ENCODE assay signal across 18 cellular contexts in the genomic region with DNA sequence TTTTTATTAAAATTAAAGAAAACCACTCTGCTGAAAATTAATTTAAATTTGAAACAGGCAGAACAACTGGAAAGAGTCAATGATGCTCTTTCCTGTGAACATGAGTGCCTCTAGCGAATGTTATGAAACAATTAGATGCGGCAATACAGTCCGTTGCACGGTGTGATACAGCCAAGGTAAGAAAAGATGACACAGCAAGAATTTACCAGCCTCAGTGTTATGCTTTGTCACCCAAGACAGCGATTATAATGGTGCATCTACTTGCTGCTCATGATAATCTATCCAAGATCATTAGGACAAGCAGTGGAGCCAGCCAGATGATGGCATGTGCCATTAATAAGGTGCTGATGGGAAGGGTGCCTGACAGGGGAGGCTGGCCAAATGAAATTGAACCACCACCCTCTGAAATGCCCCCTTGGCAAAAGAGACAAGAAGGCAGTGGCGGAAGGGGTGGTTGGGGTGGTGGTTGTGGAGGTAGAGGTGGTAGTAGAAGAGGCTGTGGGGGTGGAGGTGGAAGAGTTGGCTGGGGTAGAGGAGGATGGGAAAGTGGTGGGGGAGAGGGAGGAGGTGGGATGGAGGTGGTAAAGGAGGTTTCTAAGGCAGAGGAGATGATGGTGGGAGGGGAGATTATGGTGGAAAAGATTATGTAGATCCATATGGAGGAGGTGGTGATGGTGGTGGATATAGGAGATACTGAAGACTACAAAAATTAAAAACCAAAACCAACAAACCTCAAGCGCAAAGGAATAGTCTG. TPM values are rescaled to one million over a fixed set of nuclear protein-coding genes. Genes with fewer than 3 reads are reported as not detected.
A peak's percentile ranks its signal among the peaks of the same experiment; 100 is the strongest.
DNase-seq lines count a peak whose midpoint lies in the region; ATAC-seq and TF ChIP-seq lines count a peak whose summit lies in the region.
"Had no signal": no experiment of that assay in that cellular context is flagged by ENCODE, and none has a peak within 500 bp of the region (broad histone marks: within the 10 kb centered on the region; RNA-seq: fewer than 3 reads in every experiment).

No MANE protein-coding gene starts in this region.

- no peak overlapping the region for H3K4me3 ChIP-seq in Panc1 (ENCODE audit: low read depth in 2 of 2, low read length in 2 of 2)
- H3K4me3 ChIP-seq: adrenal gland, neural progenitor cell had no signal

- no peak overlapping the region for H3K4me3 Mint-ChIP-seq in activated CD4-positive, alpha-beta T cell treated with anti-CD3 and anti-CD28 coated beads for 36 hours
- no peak overlapping the region for H3K4me3 Mint-ChIP-seq in central memory CD8-positive, alpha-beta T cell
- no peak overlapping the region for H3K4me3 Mint-ChIP-seq in stimulated activated effector memory CD8-positive, alpha-beta T cell treated with anti-CD3 and anti-CD28 coated beads, Interleukin-12 subunit alpha, Interleukin-12 subunit beta, amount 100 ng/mL, for 72 hours
- H3K4me3 Mint-ChIP-seq: activated T-cell treated with anti-CD3 and anti-CD28 coated beads, Interleukin-2, amount 50 U/mL, for 4 hours; neural progenitor cell had no signal

- peaks cover 57% of the 10 kb centered on the region for H3K4me1 Mint-ChIP-seq in activated CD4-positive, alpha-beta T cell treated with anti-CD3 and anti-CD28 coated beads for 36 hours
- peaks cover 57% of the 10 kb centered on the region for H3K4me1 Mint-ChIP-seq in central memory CD8-positive, alpha-beta T cell
- peaks cover 53% of the 10 kb centered on the region for H3K4me1 Mint-ChIP-seq in stimulated activated effector memory CD8-positive, alpha-beta T cell treated with anti-CD3 and anti-CD28 coated beads, Interleukin-12 subunit alpha, Interleukin-12 subunit beta, amount 100 ng/mL, for 72 hours

- no peaks in the 10 kb centered on the region for H3K9me3 ChIP-seq in Panc1 (ENCODE audit: control insufficient read depth, insufficient read depth, low read depth, low read length)
- H3K9me3 ChIP-seq: adrenal gland, BE2C had no signal

- no peaks in the 10 kb centered on the region for H3K27me3 Mint-ChIP-seq in activated CD4-positive, alpha-beta T cell treated with anti-CD3 and anti-CD28 coated beads for 36 hours
- no peaks in the 10 kb centered on the region for H3K27me3 Mint-ChIP-seq in central memory CD8-positive, alpha-beta T cell

- peaks cover 18% of the 10 kb centered on the region for H3K9me3 Mint-ChIP-seq in activated CD4-positive, alpha-beta T cell treated with anti-CD3 and anti-CD28 coated beads for 36 hours (ENCODE audit: low read depth)
- no peaks in the 10 kb centered on the region for H3K9me3 Mint-ChIP-seq in central memory CD8-positive, alpha-beta T cell
- no peaks in the 10 kb centered on the region for H3K9me3 Mint-ChIP-seq in stimulated activated effector memory CD8-positive, alpha-beta T cell treated with anti-CD3 and anti-CD28 coated beads, Interleukin-12 subunit alpha, Interleukin-12 subunit beta, amount 100 ng/mL, for 72 hours

- POLR2A ChIA-PET in activated CD4-positive, alpha-beta T cell treated with anti-CD3 and anti-CD28 coated beads for 36 hours (lab: Charles Lee) = no interaction called here
- POLR2A ChIA-PET in Panc1 (lab: Charles Lee) (no interaction called here), HEK293T (lab: Yijun Ruan, JAX) (no interaction called here)

- no peak for ATAC-seq in activated CD4-positive, alpha-beta T cell treated with anti-CD3 and anti-CD28 coated beads for 36 hours
- ATAC-seq in Panc1 = no peak
- no peak for ATAC-seq in central memory CD8-positive, alpha-beta T cell (replicated peaks; ENCODE audit: extremely low read depth, poor library complexity, severe bottlenecking)
- no peak for ATAC-seq in stimulated activated effector memory CD8-positive, alpha-beta T cell treated with anti-CD3 and anti-CD28 coated beads, Interleukin-12 subunit alpha, Interleukin-12 subunit beta, amount 100 ng/mL, for 72 hours
- ATAC-seq: activated T-cell treated with anti-CD3 and anti-CD28 coated beads, Interleukin-2, amount 50 U/mL, for 4 hours; left colon had no signal

- H3K36me3 ChIP-seq in Panc1 (ENCODE audit: control insufficient read depth, insufficient read depth, low read length) = no peaks in the 10 kb centered on the region
- H3K36me3 ChIP-seq: adrenal gland, BE2C, neural progenitor cell had no signal

- H3K27ac Mint-ChIP-seq in activated CD4-positive, alpha-beta T cell treated with anti-CD3 and anti-CD28 coated beads for 36 hours = peak overlapping the region; percentile 37
- H3K27ac Mint-ChIP-seq in central memory CD8-positive, alpha-beta T cell (ENCODE audit: low read depth) = peak overlapping the region; percentile 54
- H3K27ac Mint-ChIP-seq in stimulated activated effector memory CD8-positive, alpha-beta T cell treated with anti-CD3 and anti-CD28 coated beads, Interleukin-12 subunit alpha, Interleukin-12 subunit beta, amount 100 ng/mL, for 72 hours = peak overlapping the region; percentile 51
- H3K27ac Mint-ChIP-seq: neural progenitor cell had no signal

- no peaks in the 10 kb centered on the region for H3K27me3 ChIP-seq in Panc1 (ENCODE audit: control insufficient read depth, insufficient read depth, low read length)
- H3K27me3 ChIP-seq: adrenal gland, BE2C had no signal

- 0 out of 2 replicates have a peak overlapping the region, but pooled peaks have one; percentile 13 for H3K27ac ChIP-seq in Panc1 (ENCODE audit: low read length)
- H3K27ac ChIP-seq: adrenal gland, neural progenitor cell had no signal

- H3K4me1 ChIP-seq in Panc1 (ENCODE audit: control insufficient read depth, insufficient read depth, low read length) = peaks cover 6% of the 10 kb centered on the region; the same call in 1 of the 2 replicates
- H3K4me1 ChIP-seq: BE2C, neural progenitor cell had no signal

- no peak for DNase-seq in activated CD4-positive, alpha-beta T cell treated with anti-CD3 and anti-CD28 coated beads for 36 hours
- DNase-seq in activated CD4-positive, alpha-beta T cell treated with anti-CD3 and anti-CD28 coated beads, Interleukin-2, amount 50 U/mL, for 4 hours = no peak
- DNase-seq in Panc1 (ENCODE audit: low read depth, low spot score) = no peak
- no peak for DNase-seq in central memory CD8-positive, alpha-beta T cell (ENCODE audit: low spot score in 2 of 2)
- DNase-seq in stimulated activated effector memory CD8-positive, alpha-beta T cell treated with anti-CD3 and anti-CD28 coated beads, Interleukin-12 subunit alpha, Interleukin-12 subunit beta, amount 100 ng/mL, for 72 hours (ENCODE audit: low spot score in 2 of 2) = no peak
- DNase-seq in NCI-H524 (lab: John Stamatoyannopoulos, UW) = no peak
- DNase-seq in NCI-H187 treated with DMSO at 0.1 percent for 48 hours (lab: John Stamatoyannopoulos, UW) = no peak
- no peak for DNase-seq in HEK293T (ENCODE audit: extremely low spot score)
- DNase-seq: activated CD4-positive, alpha-beta T cell treated with anti-CD3 and anti-CD28 coated beads, Interleukin-2, amount 50 U/mL, for 1 hour; activated T-cell treated with anti-CD3 and anti-CD28 coated beads, Interleukin-2, amount 50 U/mL, for 4 hours; adrenal gland; BE2C; left colon; NCI-H1105; NCI-H526; stimulated activated CD4-positive, alpha-beta T cell treated with anti-CD3 and anti-CD28 coated beads, Interleukin-4, amount 100 ng/mL, for 24 hours; SW 1271 had no signal

- peaks cover 26% of the 10 kb centered on the region for H3K36me3 Mint-ChIP-seq in activated CD4-positive, alpha-beta T cell treated with anti-CD3 and anti-CD28 coated beads for 36 hours (ENCODE audit: low read depth)
- H3K36me3 Mint-ChIP-seq in central memory CD8-positive, alpha-beta T cell (ENCODE audit: insufficient read depth) = peaks cover 9% of the 10 kb centered on the region
- peaks cover 10% of the 10 kb centered on the region for H3K36me3 Mint-ChIP-seq in stimulated activated effector memory CD8-positive, alpha-beta T cell treated with anti-CD3 and anti-CD28 coated beads, Interleukin-12 subunit alpha, Interleukin-12 subunit beta, amount 100 ng/mL, for 72 hours

- no TSS peak for BruUV-seq in Panc1 (replicated peaks; lab: Mats Ljungman, UMichigan)

- intact Hi-C loops in activated CD4-positive, alpha-beta T cell treated with anti-CD3 and anti-CD28 coated beads for 36 hours (cut with DNase I, micrococcal nuclease) = loop anchor here (5.0 kb wide), 2 partner anchors 37 to 208 kb away; no protein-coding TSS in a partner anchor
- intact Hi-C loops in Panc1 (cut with micrococcal nuclease; ENCODE audit: unreplicated experiment) = no loop called here

- CTCF ChIA-PET in activated CD4-positive, alpha-beta T cell treated with anti-CD3 and anti-CD28 coated beads for 36 hours (lab: Charles Lee) = no interaction called here
- CTCF ChIA-PET in Panc1 (lab: Charles Lee) (no interaction called here), HEK293T (lab: Yijun Ruan, JAX) (no interaction called here)

- TF ChIP-seq CTCF in Panc1 (IDR thresholded peaks at IDR 0.05) = no peak

- in situ Hi-C loops in Panc1 (cut with HindIII; ENCODE audit: low pct_unique_long_range_greater_than_20kb, low sequenced_read_pairs) = no loop called here

TF ChIP-seq in HEK293T, 16 proteins besides CTCF, POLR2A, EP300 and RAD21:
- TF ChIP-seq HDGF (IDR thresholded peaks at IDR 0.05; ENCODE audit: borderline replicate concordance) (no peak), ARNT (IDR thresholded peaks at IDR 0.05) (no peak), BHLHE40 (IDR thresholded peaks at IDR 0.05; ENCODE audit: borderline replicate concordance) (no peak), SUZ12 (IDR thresholded peaks at IDR 0.05) (no peak)

RNA-seq across cellular contexts. Expression of gene RESF1, which starts 4.1 kb away (rescaled TPM):
- 10 to 100 TPM; 52.0 to 78.8 TPM for total RNA-seq in activated CD4-positive, alpha-beta T cell treated with anti-CD3 and anti-CD28 coated beads for 36 hours
- 42.4 TPM for total RNA-seq in Panc1 (2021; ENCODE audit: unreplicated experiment)
- 10.8 TPM for polyA plus RNA-seq in Panc1 (2012; ENCODE audit: insufficient read length)
